9 cellular contexts compared by ENCODE assay signal in genomic region chr6:37381579-37381978, GRCh38. TPM values are rescaled to one million over a fixed set of nuclear protein-coding genes. Genes with fewer than 3 reads are reported as not detected.
A peak's percentile ranks its signal among the peaks of the same experiment; 100 is the strongest.
DNase-seq lines count a peak whose midpoint lies in the region; ATAC-seq, FAIRE-seq and TF ChIP-seq lines count a peak whose summit lies in the region.
"Had no signal": no experiment of that assay in that cellular context is flagged by ENCODE, and none has a peak within 500 bp of the region (broad histone marks: within the 10 kb centered on the region; RNA-seq: fewer than 3 reads in every experiment).

No MANE protein-coding gene starts in this region.

- in situ Hi-C loops in GM12878 (cut with MboI) = no loop called here

- peaks cover 23 to 44% (median 24%) of the 10 kb centered on the region in 3 donors for H3K36me3 Mint-ChIP-seq in immature natural killer cell

- intact Hi-C loops in GM12878 (cut with micrococcal nuclease; ENCODE audit: unreplicated experiment) = loop anchor here (5.0 kb wide), 3 partner anchors 106 to 311 kb away; no protein-coding TSS in a partner anchor

- H3K4me2 ChIP-seq in OCI-LY3 (ENCODE audit: low read length) (no peak overlapping the region), GM12878 (ENCODE audit: control insufficient read depth, insufficient read depth) (no peak overlapping the region)

- no peak overlapping the region for H3K4me3 ChIP-seq in OCI-LY3 (ENCODE audit: low read length)
- no peak overlapping the region for H3K4me3 ChIP-seq in GM12878
- H3K4me3 ChIP-seq in thoracic aorta = no peak overlapping the region

- H3K9me3 ChIP-seq in OCI-LY3 (ENCODE audit: insufficient read depth, low read length) = no peaks in the 10 kb centered on the region
- no peaks in the 10 kb centered on the region for H3K9me3 ChIP-seq in GM12878 (replicated peaks; ENCODE audit: control insufficient read depth, insufficient read depth, low read length)
- no peaks in the 10 kb centered on the region for H3K9me3 ChIP-seq in thoracic aorta

- H3K27me3 Mint-ChIP-seq in immature natural killer cell (ENCODE audit: low read depth in 3 of 3) = peaks cover 0 to 1% (median 0%) of the 10 kb centered on the region in 3 donors

- H3K9ac ChIP-seq in OCI-LY3 (ENCODE audit: low read length) (no peak overlapping the region), GM12878 (ENCODE audit: control insufficient read depth, insufficient read depth, low read length) (no peak overlapping the region)

- 23% methylated on average over 2 of the region's 2 CpGs for WGBS in GM12878 (ENCODE audit: insufficient coverage, insufficient replicate concordance, low lambda C conversion rate, missing lambda C conversion rate)

- CTCF ChIA-PET in GM12878 (lab: Yijun Ruan, JAX) = interaction anchor here (0.8 to 2.7 kb wide), 21 partner anchors 9 to 311 kb away, joined by 3 to 13 read pairs (median 3); no protein-coding TSS in a partner anchor

- DNase-seq in stimulated activated CD4-positive, alpha-beta T cell treated with anti-CD3 and anti-CD28 coated beads, Interleukin-15, amount 100 ng/mL, for 24 hours = peak; percentile 8
- no peak for DNase-seq in stimulated activated CD4-positive, alpha-beta T cell treated with anti-CD3 and anti-CD28 coated beads, Interleukin-12 subunit alpha, Interleukin-12 subunit beta, amount 100 ng/mL, for 4 hours
- DNase-seq in GM12878 (ENCODE audit: low read depth, low spot score) = peak; percentile 32
- DNase-seq in immature natural killer cell = peak; percentile 19 to 42 (median 28)
- no peak for DNase-seq in thoracic aorta (ENCODE audit: low spot score)
- DNase-seq in OCI-M2 (lab: John Stamatoyannopoulos, UW; ENCODE audit: unreplicated experiment) = no peak

- no peak overlapping the region for H3K4me3 Mint-ChIP-seq in immature natural killer cell

- H3K4me1 ChIP-seq in OCI-LY3 (ENCODE audit: low read length) (peaks cover 2% of the 10 kb centered on the region), GM12878 (ENCODE audit: control insufficient read depth, insufficient read depth, low read length) (peaks cover 3% of the 10 kb centered on the region; the same call in 1 of the 2 replicates), thoracic aorta (ENCODE audit: control insufficient read depth in 1 of 2, low read depth in 2 of 2) (no peaks in the 10 kb centered on the region)

- peaks cover 36% of the 10 kb centered on the region for H3K36me3 ChIP-seq in OCI-LY3 (replicated peaks; ENCODE audit: low read depth, low read length)
- peaks cover 7 to 28% of the 10 kb centered on the region in 2 experiments; a peak in 3 of 4 replicates for H3K36me3 ChIP-seq in GM12878 (ENCODE audit: control insufficient read depth in 2 of 2, insufficient read depth in 2 of 2, low read length in 1 of 2)
- H3K36me3 ChIP-seq in thoracic aorta = peaks cover 28% of the 10 kb centered on the region

- TF ChIP-seq EP300 in Ishikawa (IDR thresholded peaks at IDR 0.05; ENCODE audit: borderline replicate concordance) (no peak), GM12878 (IDR thresholded peaks at IDR 0.05; ENCODE audit: borderline replicate concordance in 1 of 2, control insufficient read depth in 1 of 2, low read depth in 2 of 2, low read length in 2 of 2) (no peak)

- no peak overlapping the region for H3K27ac Mint-ChIP-seq in immature natural killer cell

- H4K20me1 ChIP-seq in OCI-LY3 (ENCODE audit: insufficient read depth, low read length) = no peaks in the 10 kb centered on the region
- no peaks in the 10 kb centered on the region for H4K20me1 ChIP-seq in GM12878 (ENCODE audit: control insufficient read depth, insufficient read depth)

- TF ChIP-seq RAD21 in Ishikawa (IDR thresholded peaks at IDR 0.05; ENCODE audit: low read depth) (peak; percentile 69), GM12878 (IDR thresholded peaks at IDR 0.05; ENCODE audit: insufficient read depth, low read depth, low read length) (peak; percentile 76)

- BruUV-seq in GM12878 (replicated peaks; lab: Mats Ljungman, UMichigan) = TSS peak; percentile 45

- H3K79me2 ChIP-seq in OCI-LY3 (ENCODE audit: low read length) (no peaks in the 10 kb centered on the region), GM12878 (ENCODE audit: control insufficient read depth, insufficient read depth, low read length) (no peaks in the 10 kb centered on the region)

- RAD21 ChIA-PET in GM12878 (lab: Charles Lee; ENCODE audit: unreplicated experiment) = interaction anchor here (1.1 to 2.6 kb wide), 3 partner anchors 53 to 311 kb away, joined by 3 to 10 read pairs (median 3); no protein-coding TSS in a partner anchor

- H3K9me3 Mint-ChIP-seq in immature natural killer cell = no peaks in the 10 kb centered on the region

- H2AFZ ChIP-seq in OCI-LY3 (ENCODE audit: low read depth, low read length) = no peak overlapping the region
- no peak overlapping the region for H2AFZ ChIP-seq in GM12878 (ENCODE audit: control insufficient read depth, low read depth, low read length)

- SMC1A ChIA-PET in GM12878 (lab: Charles Lee; ENCODE audit: uncharacterized antibody, unreplicated experiment) = interaction anchor here (0.8 to 2.7 kb wide), 13 partner anchors 10 to 311 kb away, joined by 3 to 11 read pairs (median 4); no protein-coding TSS in a partner anchor

- H3K4me1 Mint-ChIP-seq in immature natural killer cell = no peaks in the 10 kb centered on the region

- H3K27ac ChIP-seq in OCI-LY3 (ENCODE audit: low read length) = no peak overlapping the region
- H3K27ac ChIP-seq in GM12878 (ENCODE audit: control insufficient read depth, insufficient read depth) = no peak overlapping the region
- no peak overlapping the region for H3K27ac ChIP-seq in thoracic aorta

- H3K27me3 ChIP-seq in OCI-LY3 (ENCODE audit: low read depth, low read length) (no peaks in the 10 kb centered on the region), GM12878 (replicated peaks in 1 of 2; ENCODE audit: control insufficient read depth in 2 of 2, insufficient read depth in 2 of 2, low read length in 1 of 2) (no peaks in the 10 kb centered on the region), thoracic aorta (replicated peaks; ENCODE audit: insufficient read depth) (no peaks in the 10 kb centered on the region)

- no peak for TF ChIP-seq POLR2A in GM12878 (IDR thresholded peaks at IDR 0.05; ENCODE audit: low read depth, low read length)

- peak; percentile 88 for TF ChIP-seq CTCF in OCI-LY3 (IDR thresholded peaks at IDR 0.05; ENCODE audit: low read depth, low read length)
- peak; percentile 72 to 85 (median 83) for TF ChIP-seq CTCF in GM12878 (IDR thresholded peaks at IDR 0.05 in 2 of 3, conservative IDR thresholded peaks at IDR 0.05 in 1 of 3; ENCODE audit: control insufficient read depth in 2 of 3, extremely low read depth in 1 of 3, insufficient read depth in 1 of 3, low read depth in 3 of 3, low read length in 3 of 3)
- peak; percentile 30 for TF ChIP-seq CTCF in thoracic aorta (IDR thresholded peaks at IDR 0.05)

- POLR2A ChIA-PET in GM12878 (lab: Charles Lee) = no interaction called here

- ATAC-seq in GM12878 (peak; percentile 87), thoracic aorta (ENCODE audit: insufficient number of reproducible peaks, low FRiP score, low read depth) (no peak)

- FAIRE-seq in GM12878 (lab: Jason Lieb, UNC) = peak; percentile 100
- FAIRE-seq: colon had no signal

TF ChIP-seq in Ishikawa, 13 proteins besides CTCF, POLR2A, EP300 and RAD21 (continues in another document):
- no peak for TF ChIP-seq MAX (IDR thresholded peaks at IDR 0.05)

TF ChIP-seq in GM12878, 131 proteins besides CTCF, POLR2A, EP300 and RAD21 (continues in another document):
- TF ChIP-seq RUNX3 (IDR thresholded peaks at IDR 0.05; ENCODE audit: low read length) = peak; percentile 67; the same call in 1 of the 2 replicates
- no peak for TF ChIP-seq GATAD2B (conservative IDR thresholded peaks at IDR 0.05; ENCODE audit: low read depth)
- TF ChIP-seq FOXM1 (IDR thresholded peaks at IDR 0.05; ENCODE audit: low read depth, low read length) = no peak
- peak; percentile 53; the same call in 1 of the 2 replicates for TF ChIP-seq MEF2A (IDR thresholded peaks at IDR 0.05; ENCODE audit: insufficient read depth, low read depth, low read length)

RNA-seq across cellular contexts. Expression of gene RNF8, which starts 27.8 kb away (rescaled TPM):
- 33.3 and 35.6 TPM in 2 replicates for total RNA-seq in GM12878 (2013; cell fraction: nucleolus; rRNA removed)
- total RNA-seq in GM12878 (2014; rRNA removed) = 19.3 and 21.6 TPM in 2 replicates
- total RNA-seq in GM12878 (2014; rRNA removed; fragmentation: Illumina TruSeq; extraction: Trizol) = 25.1 and 30.0 TPM in 2 replicates
- 19.2 and 20.7 TPM in 2 replicates for total RNA-seq in GM12878 (2021)
- 13.4 TPM for polyA plus RNA-seq in GM12878 (2011; ENCODE audit: low read depth)
- polyA plus RNA-seq in GM12878 (2011; rRNA removed) = 27.1 and 30.4 TPM in 2 replicates
- polyA plus RNA-seq in GM12878 (2011; cell fraction: cytosol; rRNA removed) = 13.4 and 14.5 TPM in 2 replicates
- polyA plus RNA-seq in GM12878 (2011; cell fraction: nucleus; rRNA removed) = 21.7 and 28.3 TPM in 2 replicates
- 12.4 and 15.6 TPM in 2 replicates for polyA plus RNA-seq in GM12878 (2012)
- polyA plus RNA-seq in GM12878 (2014; fragmentation: Illumina TruSeq; extraction: Trizol) = 25.2 and 35.6 TPM in 2 replicates
- 10 to 100 TPM in 1 of 2 experiments, 1 to 10 TPM in 1; 7.8 to 12.3 TPM for polyA plus RNA-seq in GM12878 (2014; fragmentation: Nextera tagmentation; extraction: Ambion mirVana)
- polyA plus RNA-seq in GM12878 (2014; rRNA removed) = 21.8 and 23.1 TPM in 2 replicates
- 10 to 100 TPM; 23.4 to 30.2 TPM for polyA plus RNA-seq in GM12878 (2016; fragmentation: Nextera tagmentation; extraction: Ambion mirVana)
- polyA minus RNA-seq in GM12878 (2011; rRNA and poly(A)+ RNA removed) = 10.2 and 13.9 TPM in 2 replicates
- polyA minus RNA-seq in GM12878 (2011; cell fraction: cytosol; rRNA and poly(A)+ RNA removed) = 6.1 and 6.5 TPM in 2 replicates
- polyA minus RNA-seq in GM12878 (2011; cell fraction: nucleus; rRNA and poly(A)+ RNA removed) = 12.6 and 15.0 TPM in 2 replicates
- polyA plus RNA-seq in immature natural killer cell = 10 to 100 TPM; 15.2 to 26.4 (median 25.8) TPM
- 10 to 100 TPM; 10.0 to 16.6 TPM for total RNA-seq in thoracic aorta

RNA-seq across cellular contexts. Expression of gene CMTR1, which starts 51.4 kb away (rescaled TPM):
- total RNA-seq in GM12878 (2013; cell fraction: nucleolus; rRNA removed) = 109 and 111 TPM in 2 replicates
- total RNA-seq in GM12878 (2014; rRNA removed) = 46.2 and 53.1 TPM in 2 replicates
- 46.2 and 51.7 TPM in 2 replicates for total RNA-seq in GM12878 (2014; rRNA removed; fragmentation: Illumina TruSeq; extraction: Trizol)
- 55.9 and 56.6 TPM in 2 replicates for total RNA-seq in GM12878 (2021)
- polyA plus RNA-seq in GM12878 (2011; ENCODE audit: low read depth) = 31.0 TPM
- polyA plus RNA-seq in GM12878 (2011; rRNA removed) = 67.0 and 67.8 TPM in 2 replicates
- polyA plus RNA-seq in GM12878 (2011; cell fraction: cytosol; rRNA removed) = 57.0 and 58.5 TPM in 2 replicates
- 116 and 125 TPM in 2 replicates for polyA plus RNA-seq in GM12878 (2011; cell fraction: nucleus; rRNA removed)
- polyA plus RNA-seq in GM12878 (2012) = 44.7 and 48.1 TPM in 2 replicates
- 57.5 and 59.1 TPM in 2 replicates for polyA plus RNA-seq in GM12878 (2014; fragmentation: Illumina TruSeq; extraction: Trizol)
- polyA plus RNA-seq in GM12878 (2014; fragmentation: Nextera tagmentation; extraction: Ambion mirVana) = 1 to 10 TPM; 2.7 to 3.5 TPM
- polyA plus RNA-seq in GM12878 (2014; rRNA removed) = 43.3 and 52.8 TPM in 2 replicates
- 10 to 100 TPM; 31.9 to 34.2 TPM for polyA plus RNA-seq in GM12878 (2016; fragmentation: Nextera tagmentation; extraction: Ambion mirVana)
- 55.4 and 70.0 TPM in 2 replicates for polyA minus RNA-seq in GM12878 (2011; rRNA and poly(A)+ RNA removed)
- 17.1 and 22.4 TPM in 2 replicates for polyA minus RNA-seq in GM12878 (2011; cell fraction: cytosol; rRNA and poly(A)+ RNA removed)
- 26.4 and 35.6 TPM in 2 replicates for polyA minus RNA-seq in GM12878 (2011; cell fraction: nucleus; rRNA and poly(A)+ RNA removed)
- polyA plus RNA-seq in immature natural killer cell = 10 to 100 TPM; 15.8 to 29.6 (median 24.0) TPM
- 10 to 100 TPM; 26.1 to 34.7 TPM for total RNA-seq in thoracic aorta

Comparison
In these comparisons a context has a peak if more than half of its experiments do, and no peak if none do; other contexts are left out.
1. DNase-seq: peak in stimulated activated CD4-positive, alpha-beta T cell treated with anti-CD3 and anti-CD28 coated beads, Interleukin-15, amount 100 ng/mL, for 24 hours (single experiment), GM12878 (single experiment) and immature natural killer cell (3 of 3); none in stimulated activated CD4-positive, alpha-beta T cell treated with anti-CD3 and anti-CD28 coated beads, Interleukin-12 subunit alpha, Interleukin-12 subunit beta, amount 100 ng/mL, for 4 hours (single experiment), thoracic aorta (single experiment) and OCI-M2 (single experiment).
2. CTCF ChIP-seq: peak in every context shown above with its lines; median percentile 88 in OCI-LY3; 83 in GM12878; 30 in thoracic aorta.